Comparison of ENCODE assay signal across 8 cellular contexts in genomic region chr16:28924399-28924761, GRCh38. TPM values are rescaled to one million over a fixed set of nuclear protein-coding genes. Genes with fewer than 3 reads are reported as not detected.
DNase-seq lines count a peak whose midpoint lies in the region; ATAC-seq and TF ChIP-seq lines count a peak whose summit lies in the region.

No MANE protein-coding gene starts in this region.

- RAD21 ChIA-PET in HCT116 (lab: Charles Lee; ENCODE audit: low non-redundant PET in 1 of 2, low total read pairs in 2 of 2, uncharacterized antibody in 2 of 2, unreplicated experiment in 2 of 2) = no interaction called here

- intact Hi-C loops in HCT116 (cut with micrococcal nuclease) = loop anchor here (1.0 kb wide), 1 partner anchor 22 kb away; no protein-coding TSS in a partner anchor
- intact Hi-C loops in mucosa of descending colon (cut with DNase I, micrococcal nuclease) = no loop called here

- H2AFZ ChIP-seq in ACC112 (ENCODE audit: low read length, unreplicated experiment) (no peak overlapping the region), HCT116 (ENCODE audit: low read depth, low read length, poor library complexity, severe bottlenecking) (peak overlapping the region; percentile 78)

- H3K79me1 ChIP-seq in mesendoderm (ENCODE audit: low read length) = peaks cover 2% of the 10 kb centered on the region

- H3K36me3 ChIP-seq in ACC112 (ENCODE audit: insufficient read depth, low read length) (no peaks in the 10 kb centered on the region), HCT116 (ENCODE audit: control insufficient read depth in 1 of 2, insufficient read depth in 2 of 2, low read length in 2 of 2) (peaks cover 0 to 4% of the 10 kb centered on the region in 2 experiments; a peak in 1 of 4 replicates), mesendoderm (ENCODE audit: control insufficient read depth, insufficient read depth, low read length) (no peaks in the 10 kb centered on the region), mucosa of descending colon (ENCODE audit: low read depth) (no peaks in the 10 kb centered on the region)

- H3K4me1 ChIP-seq in ACC112 (ENCODE audit: control insufficient read depth, insufficient read depth, low read length, unreplicated experiment) (peaks cover 4% of the 10 kb centered on the region), HCT116 (ENCODE audit: control insufficient read depth in 1 of 2, insufficient read depth in 2 of 2, low read length in 2 of 2) (peaks cover 7 to 20% of the 10 kb centered on the region in 2 experiments), mesendoderm (ENCODE audit: control insufficient read depth, low read depth, low read length) (no peaks in the 10 kb centered on the region), mucosa of descending colon (ENCODE audit: low read depth) (peaks cover 6% of the 10 kb centered on the region)

- TF ChIP-seq CTCF in HCT116 (IDR thresholded peaks at IDR 0.05 in 2 of 3, conservative IDR thresholded peaks at IDR 0.05 in 1 of 3; ENCODE audit: borderline replicate concordance in 1 of 3, insufficient read depth in 1 of 3, low read depth in 2 of 3, low read length in 2 of 3) = peak in 2 of 3 experiments; percentile 26 to 38; a peak in 3 of 6 replicates
- TF ChIP-seq CTCF in astrocyte of the spinal cord (IDR thresholded peaks at IDR 0.05; ENCODE audit: low read depth, low read length) = no peak
- no peak for TF ChIP-seq CTCF in mucosa of descending colon (IDR thresholded peaks at IDR 0.05)

- H3K18ac ChIP-seq in mesendoderm (ENCODE audit: low read length) = no peak overlapping the region

- peak overlapping the region; percentile 100 for H3K4me2 ChIP-seq in HCT116 (ENCODE audit: low read length)
- peak overlapping the region; percentile 97 for H3K4me2 ChIP-seq in mesendoderm (ENCODE audit: low read length)

- TF ChIP-seq RAD21 in HCT116 (IDR thresholded peaks at IDR 0.05; ENCODE audit: low read depth) = no peak

- no CpG with 5 or more reads among the region's 15 CpGs for WGBS in mesendoderm (ENCODE audit: extremely low coverage, insufficient coverage, low lambda C conversion rate)

- BruUV-seq in HCT116 (replicated peaks; lab: Mats Ljungman, UMichigan) = TSS peak; percentile 60

- no peak overlapping the region for H4K8ac ChIP-seq in mesendoderm (ENCODE audit: low read depth, low read length)

- H3K27ac ChIP-seq in ACC112 (ENCODE audit: low read depth, low read length) (no peak overlapping the region), HCT116 (ENCODE audit: low read depth, low read length) (peak overlapping the region; percentile 75), mesendoderm (ENCODE audit: low read depth, low read length) (peak overlapping the region; percentile 32)

- H3K9me2 ChIP-seq in HCT116 (ENCODE audit: insufficient read depth) = no peaks in the 10 kb centered on the region

- H3K79me2 ChIP-seq in ACC112 (ENCODE audit: control insufficient read depth, insufficient read depth, low read length, unreplicated experiment) = no peaks in the 10 kb centered on the region
- H3K79me2 ChIP-seq in HCT116 (ENCODE audit: insufficient read depth, low read length) = no peaks in the 10 kb centered on the region; the same call in 1 of the 2 replicates
- H3K79me2 ChIP-seq in mesendoderm (ENCODE audit: control insufficient read depth, insufficient read depth, low read length) = no peaks in the 10 kb centered on the region

- H2AK5ac ChIP-seq in mesendoderm (ENCODE audit: low read length) = no peak overlapping the region

- TF ChIP-seq POLR2A in HCT116 (IDR thresholded peaks at IDR 0.05; ENCODE audit: borderline replicate concordance, extremely low read depth, insufficient read depth, insufficient read length) = no peak

- H2BK15ac ChIP-seq in mesendoderm (replicated peaks; ENCODE audit: low read depth) = no peak overlapping the region

- POLR2A ChIA-PET in HCT116 (lab: Charles Lee) = interaction anchor here (0.6 kb wide), 1 partner anchor 77 kb away, joined by 3 read pairs; no protein-coding TSS in a partner anchor

- peak overlapping the region; percentile 79 for H3K9ac ChIP-seq in HCT116 (ENCODE audit: low read length)
- H3K9ac ChIP-seq in mesendoderm (ENCODE audit: low read length) = peak overlapping the region; percentile 86

- H3K27me3 ChIP-seq in ACC112 (ENCODE audit: insufficient read depth, low read length) (no peaks in the 10 kb centered on the region), HCT116 (ENCODE audit: insufficient read depth, low read length) (no peaks in the 10 kb centered on the region), mesendoderm (ENCODE audit: insufficient read depth, low read length, poor library complexity) (no peaks in the 10 kb centered on the region)

- H2BK5ac ChIP-seq in mesendoderm (ENCODE audit: low read length) = peak overlapping the region; percentile 49

- H3K9me3 ChIP-seq in HCT116 (ENCODE audit: control insufficient read depth in 1 of 2, insufficient read depth in 1 of 2, low read depth in 1 of 2, low read length in 2 of 2) = no peaks in the 10 kb centered on the region
- H3K9me3 ChIP-seq in mucosa of descending colon = no peaks in the 10 kb centered on the region

- peak overlapping the region; percentile 46 for H3K4ac ChIP-seq in mesendoderm (ENCODE audit: low read depth, low read length)

- peak overlapping the region; percentile 97 for H3K56ac ChIP-seq in mesendoderm (ENCODE audit: low read length)

- no peak overlapping the region for H2BK120ac ChIP-seq in mesendoderm (ENCODE audit: low read depth, low read length)

- peak overlapping the region; percentile 66 for H3K23ac ChIP-seq in mesendoderm (ENCODE audit: low read length)

- CTCF ChIA-PET in HCT116 (lab: Charles Lee) = interaction anchor here (1.2 to 1.8 kb wide), 2 partner anchors 12 to 20 kb away, joined by 5 to 10 read pairs; no protein-coding TSS in a partner anchor

- peak overlapping the region; percentile 84 for H3K4me3 ChIP-seq in ACC112 (ENCODE audit: low read depth, low read length)
- peak overlapping the region; percentile 60 to 77 for H3K4me3 ChIP-seq in HCT116 (replicated peaks in 1 of 2; ENCODE audit: low read depth in 1 of 2, low read length in 2 of 2)
- H3K4me3 ChIP-seq in astrocyte of the spinal cord (ENCODE audit: low read depth, low read length) = peak overlapping the region; percentile 78
- H3K4me3 ChIP-seq in mesendoderm (ENCODE audit: low read length) = peak overlapping the region; percentile 60
- H3K4me3 ChIP-seq in mucosa of descending colon = no peak overlapping the region

- DNase-seq in HCT116 (ENCODE audit: low read depth, low spot score) (no peak), astrocyte of the spinal cord (ENCODE audit: low read depth, low spot score) (no peak), mesendoderm (no peak), mucosa of descending colon (no peak), COLO668 (lab: John Stamatoyannopoulos, UW; ENCODE audit: unreplicated experiment) (no peak)

- no peaks in the 10 kb centered on the region for H4K20me1 ChIP-seq in HCT116 (ENCODE audit: insufficient read depth)

- ATAC-seq in HCT116 (no peak; the same call in 1 of the 2 replicates), mucosa of descending colon (no peak), GM18519 (IDR thresholded peaks at IDR 0.05; ENCODE audit: low FRiP score, unreplicated experiment) (no peak), GM19397 (IDR thresholded peaks at IDR 0.05; ENCODE audit: unreplicated experiment) (no peak)

- in situ Hi-C loops in astrocyte of the spinal cord (cut with HindIII; ENCODE audit: low sequenced_read_pairs) = no loop called here

- no peak overlapping the region for H4K5ac ChIP-seq in mesendoderm (ENCODE audit: low read length)

TF ChIP-seq in HCT116, 20 proteins besides CTCF, POLR2A, EP300 and RAD21:
- peak; percentile 79 for TF ChIP-seq POLR2AphosphoS5 (IDR thresholded peaks at IDR 0.05; ENCODE audit: low read depth, low read length)
- no peak for TF ChIP-seq ELF1 (IDR thresholded peaks at IDR 0.05; ENCODE audit: borderline replicate concordance, low read depth)

RNA-seq across cellular contexts. Expression of gene RABEP2, which starts 0.7 kb away (rescaled TPM):
- 13.4 TPM for total RNA-seq in HCT116 (2021; ENCODE audit: unreplicated experiment)
- 8.6 and 10.0 TPM in 2 replicates for polyA plus RNA-seq in HCT116 (2012)
- 7.2 TPM for polyA plus RNA-seq in mesendoderm (2013, experiment 1 of 2)
- polyA plus RNA-seq in mesendoderm (2013, experiment 2 of 2) = 6.6 TPM
- total RNA-seq in mucosa of descending colon = 10 to 100 TPM; 35.1 to 43.2 (median 35.7) TPM

RNA-seq across cellular contexts. Expression of gene CD19, which starts 7.4 kb away (rescaled TPM):
- 0.27 TPM for total RNA-seq in HCT116 (2021; ENCODE audit: unreplicated experiment)
- polyA plus RNA-seq in HCT116 (2012) = 0.05 and 0.09 TPM in 2 replicates
- 0.46 TPM for polyA plus RNA-seq in mesendoderm (2013, experiment 1 of 2)
- 0.39 TPM for polyA plus RNA-seq in mesendoderm (2013, experiment 2 of 2)
- total RNA-seq in mucosa of descending colon = under 1 TPM; 0.29 to 0.65 (median 0.38) TPM

RNA-seq across cellular contexts. Expression of gene NFATC2IP, which starts 26.4 kb away (rescaled TPM):
- total RNA-seq in HCT116 (2021; ENCODE audit: unreplicated experiment) (41.4 TPM), mucosa of descending colon (10 to 100 TPM; 45.0 to 57.9 (median 50.9) TPM)
- polyA plus RNA-seq in HCT116 (2012) = 30.4 and 34.6 TPM in 2 replicates
- 28.9 TPM for polyA plus RNA-seq in mesendoderm (2013, experiment 1 of 2)
- 29.8 TPM for polyA plus RNA-seq in mesendoderm (2013, experiment 2 of 2)

RNA-seq across cellular contexts. Expression of gene ATP2A1, which starts 46.1 kb away (rescaled TPM):
- total RNA-seq in HCT116 (2021; ENCODE audit: unreplicated experiment) (10.3 TPM), mucosa of descending colon (1 to 10 TPM in 2 of 3 donors, under 1 TPM in 1; 0.96 to 1.7 (median 1.6) TPM)
- polyA plus RNA-seq in HCT116 (2012) = 5.5 and 7.0 TPM in 2 replicates
- 0.44 TPM for polyA plus RNA-seq in mesendoderm (2013, experiment 1 of 2)
- 1.0 TPM for polyA plus RNA-seq in mesendoderm (2013, experiment 2 of 2)

RNA-seq across cellular contexts. Expression of gene SPNS1, which starts 50.2 kb away (rescaled TPM):
- 32.3 TPM for total RNA-seq in HCT116 (2021; ENCODE audit: unreplicated experiment)
- 16.7 and 23.2 TPM in 2 replicates for polyA plus RNA-seq in HCT116 (2012)
- 27.5 TPM for polyA plus RNA-seq in mesendoderm (2013, experiment 1 of 2)
- 26.5 TPM for polyA plus RNA-seq in mesendoderm (2013, experiment 2 of 2)
- 10 to 100 TPM; 28.2 to 31.0 (median 30.3) TPM for total RNA-seq in mucosa of descending colon

Comparison
In these comparisons a context has a peak if more than half of its experiments do, and no peak if none do; other contexts are left out.
1. CTCF ChIP-seq: peak in HCT116 (2 of 3); none in astrocyte of the spinal cord (single experiment) and mucosa of descending colon (single experiment).